In genomic region chr12:45216297-45216982, GRCh38 we compare ENCODE assay signal across 8 cellular contexts. TPM values are rescaled to one million over a fixed set of nuclear protein-coding genes. Genes with fewer than 3 reads are reported as not detected.
DNase-seq lines count a peak whose midpoint lies in the region; ATAC-seq and TF ChIP-seq lines count a peak whose summit lies in the region.

No MANE protein-coding gene starts in this region.

- no peak for TF ChIP-seq EP300 in sigmoid colon (IDR thresholded peaks at IDR 0.05)

- TF ChIP-seq CTCF in sigmoid colon (IDR thresholded peaks at IDR 0.05), result peak in 3 of 4 experiments; percentile 16 to 41 (median 32)

- H3K27ac ChIP-seq in SK-N-MC (peak overlapping the region; percentile 96), sigmoid colon (peak overlapping the region; percentile 93 to 97 (median 96))

- intact Hi-C loops in sigmoid colon (cut with DNase I), result loop anchor here (1.0 to 10.0 kb wide), 4 partner anchors 44 to 172 kb away; no protein-coding TSS in a partner anchor

- H3K36me3 ChIP-seq in SK-N-MC (ENCODE audit: insufficient read depth, low read length) (no peaks in the 10 kb centered on the region), sigmoid colon (no peaks in the 10 kb centered on the region)

- DNase-seq in C1 segment of cervical spinal cord (lab: John Stamatoyannopoulos, UW) (peak in 10 of 14 donors; percentile 38 to 78 (median 62)), SK-N-MC (ENCODE audit: low read depth, low spot score) (no peak), amniotic epithelial cell (ENCODE audit: low read depth) (peak; percentile 27), hypothalamus (lab: John Stamatoyannopoulos, UW) (peak in 38 of 51 donors; percentile 4 to 84 (median 52)), sigmoid colon (peak; percentile 76), NCI-H2107 treated with DMSO at 0.1 percent for 48 hours (lab: John Stamatoyannopoulos, UW; ENCODE audit: unreplicated experiment) (no peak)

- no peak for TF ChIP-seq POLR2A in sigmoid colon (IDR thresholded peaks at IDR 0.05)

- H3K27me3 ChIP-seq in sigmoid colon, result no peaks in the 10 kb centered on the region

- 0 to 1% methylated on average over 62 of the region's 62 CpGs for WGBS in sigmoid colon, 2 donors

- peak overlapping the region; percentile 78 for H3K9ac ChIP-seq in SK-N-MC (ENCODE audit: insufficient read length)

- H3K4me3 ChIP-seq in SK-N-MC (peak overlapping the region; percentile 89), sigmoid colon (peak overlapping the region; percentile 67 to 91 (median 80))

- peaks cover 0 to 51% (median 33%) of the 10 kb centered on the region in 4 donors for H3K4me1 ChIP-seq in sigmoid colon

- ATAC-seq in GM19043 (IDR thresholded peaks at IDR 0.05; ENCODE audit: low read depth, unreplicated experiment), result peak; percentile 25
- peak; percentile 51 for ATAC-seq in HG03432 (IDR thresholded peaks at IDR 0.05; ENCODE audit: unreplicated experiment)

- H3K9me3 ChIP-seq in SK-N-MC (ENCODE audit: low read depth, low read length), result no peaks in the 10 kb centered on the region
- H3K9me3 ChIP-seq in sigmoid colon, result no peaks in the 10 kb centered on the region

RNA-seq across cellular contexts. Expression of gene ANO6, which starts 0.5 kb away (rescaled TPM):
- 100 to 1,000 TPM in 2 of 4 donors, 10 to 100 TPM in 2; 98.5 to 107 (median 103) TPM for total RNA-seq in sigmoid colon
- 1 to 10 TPM; 1.2 to 9.6 (median 3.6) TPM for polyA plus RNA-seq in sigmoid colon

Comparison
In these comparisons a context has a peak if more than half of its experiments do, and no peak if none do; other contexts are left out.
1. DNase-seq: peak in C1 segment of cervical spinal cord (10 of 14), amniotic epithelial cell (single experiment), hypothalamus (38 of 51) and sigmoid colon (single experiment); none in SK-N-MC (single experiment) and NCI-H2107 treated with DMSO at 0.1 percent for 48 hours (single experiment).